In genomic region chr2:24276349-24276899, GRCh38 we compare ENCODE assay signal across 20 cellular contexts.
DNase-seq lines count a peak whose midpoint lies in the region; ATAC-seq and TF ChIP-seq lines count a peak whose summit lies in the region.
"Had no signal": no experiment of that assay in that cellular context is flagged by ENCODE, and none has a peak within 500 bp of the region (broad histone marks: within the 10 kb centered on the region; RNA-seq: fewer than 3 reads in every experiment).

No MANE protein-coding gene starts in this region.

- H3K27me3 ChIP-seq in suprapubic skin (no peaks in the 10 kb centered on the region), A673 (replicated peaks; ENCODE audit: insufficient read depth, low read depth, low read length, poor library complexity) (no peaks in the 10 kb centered on the region)

- H3K9me3 Mint-ChIP-seq in activated CD4-positive, alpha-beta T cell treated with anti-CD3 and anti-CD28 coated beads, Interleukin-2, amount 10 ng/mL, durations not matched to agents 24 days and 14 days, result no peaks in the 10 kb centered on the region
- H3K9me3 Mint-ChIP-seq in activated B cell treated with CpG ODN at 0.5 μM for 24 hours (no peaks in the 10 kb centered on the region), glutamatergic neuron (ENCODE audit: unreplicated experiment) (no peaks in the 10 kb centered on the region)
- H3K9me3 Mint-ChIP-seq: stimulated activated naive B cell treated with anti-CD40 and anti-IgM and Interleukin-4, amounts not matched to agents 10 μg/mL and 1 μg/mL and 100 μg/mL, for 72 hours; T-helper 2 cell treated with Interferon-gamma antibody and Interleukin-4, amounts not matched to agents 5 μg/mL and 100 μg/mL, for 36 hours had no signal

- BruUV-seq in A673 (replicated peaks; lab: Mats Ljungman, UMichigan), result no TSS peak

- H3K27me3 Mint-ChIP-seq in activated CD4-positive, alpha-beta T cell treated with anti-CD3 and anti-CD28 coated beads, Interleukin-2, amount 10 ng/mL, durations not matched to agents 24 days and 14 days, result no peaks in the 10 kb centered on the region
- H3K27me3 Mint-ChIP-seq in activated B cell treated with CpG ODN at 0.5 μM for 24 hours (no peaks in the 10 kb centered on the region), glutamatergic neuron (ENCODE audit: unreplicated experiment) (no peaks in the 10 kb centered on the region)
- H3K27me3 Mint-ChIP-seq: stimulated activated naive B cell treated with anti-CD40 and anti-IgM and Interleukin-4, amounts not matched to agents 10 μg/mL and 1 μg/mL and 100 μg/mL, for 72 hours had no signal

- WGBS in suprapubic skin, result 38% methylated on average over 4 of the region's 4 CpGs

- no peak overlapping the region for H3K27ac Mint-ChIP-seq in activated CD4-positive, alpha-beta T cell treated with anti-CD3 and anti-CD28 coated beads, Interleukin-2, amount 10 ng/mL, durations not matched to agents 24 days and 14 days
- H3K27ac Mint-ChIP-seq in activated B cell treated with CpG ODN at 0.5 μM for 24 hours (peak overlapping the region; percentile 68), glutamatergic neuron (ENCODE audit: unreplicated experiment) (no peak overlapping the region)
- H3K27ac Mint-ChIP-seq: T-helper 2 cell treated with Interferon-gamma antibody and Interleukin-4, amounts not matched to agents 5 μg/mL and 100 μg/mL, for 36 hours had no signal

- H3K4me1 ChIP-seq in suprapubic skin, result peaks cover 6% of the 10 kb centered on the region
- no peaks in the 10 kb centered on the region for H3K4me1 ChIP-seq in A673 (ENCODE audit: insufficient read depth, low read length, poor library complexity, severe bottlenecking)

- intact Hi-C loops in activated CD4-positive, alpha-beta T cell treated with anti-CD3 and anti-CD28 coated beads, Interleukin-2, amount 10 ng/mL, durations not matched to agents 24 days and 14 days (cut with micrococcal nuclease), result no loop called here
- intact Hi-C loops in activated B cell treated with CpG ODN at 0.5 μM for 24 hours (cut with micrococcal nuclease), result no loop called here
- intact Hi-C loops in left colon (cut with DNase I, micrococcal nuclease), result no loop called here
- intact Hi-C loops in A673 (cut with micrococcal nuclease; ENCODE audit: unreplicated experiment), result no loop called here

- H3K36me3 Mint-ChIP-seq in activated CD4-positive, alpha-beta T cell treated with anti-CD3 and anti-CD28 coated beads, Interleukin-2, amount 10 ng/mL, durations not matched to agents 24 days and 14 days (ENCODE audit: low read depth), result peaks cover 29% of the 10 kb centered on the region
- peaks cover 59% of the 10 kb centered on the region for H3K36me3 Mint-ChIP-seq in activated B cell treated with CpG ODN at 0.5 μM for 24 hours (ENCODE audit: low read depth)
- no peaks in the 10 kb centered on the region for H3K36me3 Mint-ChIP-seq in glutamatergic neuron (ENCODE audit: unreplicated experiment)

- H3K27ac ChIP-seq in suprapubic skin (peak overlapping the region; percentile 19), A673 (ENCODE audit: low read depth, low read length, poor library complexity, severe bottlenecking) (no peak overlapping the region)
- H3K27ac ChIP-seq: C4-2B had no signal

- TF ChIP-seq CTCF in activated B cell treated with CpG ODN at 0.5 μM for 24 hours (IDR thresholded peaks at IDR 0.05), result no peak
- no peak for TF ChIP-seq CTCF in suprapubic skin (IDR thresholded peaks at IDR 0.05)
- no peak for TF ChIP-seq CTCF in A673 (conservative IDR thresholded peaks at IDR 0.05; ENCODE audit: low read depth, low read length)
- no peak for TF ChIP-seq CTCF in glutamatergic neuron (IDR thresholded peaks at IDR 0.05; ENCODE audit: partially characterized antibody, unreplicated experiment)

- peak; percentile 30 for DNase-seq in activated CD4-positive, alpha-beta T cell treated with anti-CD3 and anti-CD28 coated beads, Interleukin-2, amount 10 ng/mL, durations not matched to agents 24 days and 14 days
- DNase-seq in activated CD4-positive, alpha-beta T cell treated with anti-CD3 and anti-CD28 coated beads for 4 hours, result no peak
- no peak for DNase-seq in activated B cell treated with CpG ODN at 0.5 μM for 24 hours
- no peak for DNase-seq in left colon
- DNase-seq in suprapubic skin (ENCODE audit: low spot score in 2 of 2), result no peak
- no peak for DNase-seq in SHP77 (lab: John Stamatoyannopoulos, UW)
- DNase-seq in A673 (ENCODE audit: low spot score), result no peak
- no peak for DNase-seq in glutamatergic neuron
- DNase-seq: activated CD4-positive, CD25-positive, alpha-beta regulatory T cell treated with anti-CD3 and anti-CD28 coated beads, Interleukin-2, amount 50 U/mL, for 72 hours; activated gamma-delta T cell treated with Interleukin-2 at 50 U/mL for 16 hours; amniotic stem cell; MV-4-11; NCI-H2029 treated with DMSO at 0.1 percent for 48 hours; NCI-H510A; SHP77 treated with DMSO at 0.1 percent for 48 hours; stimulated activated CD4-positive, alpha-beta T cell treated with anti-CD3 and anti-CD28 coated beads, Interleukin-12 subunit alpha, Interleukin-12 subunit beta, amount 100 ng/mL, for 4 hours; stimulated activated naive B cell treated with anti-CD40 and anti-IgM and Interleukin-4, amounts not matched to agents 10 μg/mL and 1 μg/mL and 100 μg/mL, for 72 hours; trophoblast cell had no signal

- TF ChIP-seq POLR2A in suprapubic skin (IDR thresholded peaks at IDR 0.05), result no peak

- ATAC-seq in activated B cell treated with CpG ODN at 0.5 μM for 24 hours (ENCODE audit: low read depth) (no peak), left colon (peak; percentile 48)
- ATAC-seq: stimulated activated naive B cell treated with anti-CD40 and anti-IgM and Interleukin-4, amounts not matched to agents 10 μg/mL and 1 μg/mL and 100 μg/mL, for 72 hours had no signal

- no peak overlapping the region for H3K4me3 Mint-ChIP-seq in activated CD4-positive, alpha-beta T cell treated with anti-CD3 and anti-CD28 coated beads, Interleukin-2, amount 10 ng/mL, durations not matched to agents 24 days and 14 days
- no peak overlapping the region for H3K4me3 Mint-ChIP-seq in activated B cell treated with CpG ODN at 0.5 μM for 24 hours
- H3K4me3 Mint-ChIP-seq in glutamatergic neuron (ENCODE audit: unreplicated experiment), result no peak overlapping the region
- H3K4me3 Mint-ChIP-seq: stimulated activated naive B cell treated with anti-CD40 and anti-IgM and Interleukin-4, amounts not matched to agents 10 μg/mL and 1 μg/mL and 100 μg/mL, for 72 hours; T-helper 2 cell treated with Interferon-gamma antibody and Interleukin-4, amounts not matched to agents 5 μg/mL and 100 μg/mL, for 36 hours had no signal

- no peaks in the 10 kb centered on the region for H3K4me1 Mint-ChIP-seq in activated CD4-positive, alpha-beta T cell treated with anti-CD3 and anti-CD28 coated beads, Interleukin-2, amount 10 ng/mL, durations not matched to agents 24 days and 14 days
- peaks cover 14% of the 10 kb centered on the region for H3K4me1 Mint-ChIP-seq in activated B cell treated with CpG ODN at 0.5 μM for 24 hours
- no peaks in the 10 kb centered on the region for H3K4me1 Mint-ChIP-seq in glutamatergic neuron (ENCODE audit: low read depth, unreplicated experiment)

- H3K36me3 ChIP-seq in suprapubic skin (peaks cover 22% of the 10 kb centered on the region), A673 (ENCODE audit: insufficient read depth, low read length, poor library complexity, severe bottlenecking) (no peaks in the 10 kb centered on the region)

- POLR2A ChIA-PET in activated B cell treated with CpG ODN at 0.5 μM for 24 hours (lab: Charles Lee) (interaction anchor here (0.7 kb wide), 1 partner anchor 84 kb away, joined by 3 read pairs; the partner anchor contains the start of gene ITSN2), A673 (lab: Charles Lee; ENCODE audit: low non-redundant PET) (no interaction called here)

- CTCF ChIA-PET in activated B cell treated with CpG ODN at 0.5 μM for 24 hours (lab: Charles Lee) (no interaction called here), A673 (lab: Charles Lee) (no interaction called here)

- TF ChIP-seq EP300 in suprapubic skin (IDR thresholded peaks at IDR 0.05), result no peak

- H3K4me3 ChIP-seq in suprapubic skin (no peak overlapping the region), A673 (ENCODE audit: low read depth, low read length, poor library complexity, severe bottlenecking) (no peak overlapping the region)

- H3K9me3 ChIP-seq in suprapubic skin, result no peaks in the 10 kb centered on the region
- no peaks in the 10 kb centered on the region for H3K9me3 ChIP-seq in A673 (ENCODE audit: low read depth, low read length, poor library complexity, severe bottlenecking)
